In the genomic region with DNA sequence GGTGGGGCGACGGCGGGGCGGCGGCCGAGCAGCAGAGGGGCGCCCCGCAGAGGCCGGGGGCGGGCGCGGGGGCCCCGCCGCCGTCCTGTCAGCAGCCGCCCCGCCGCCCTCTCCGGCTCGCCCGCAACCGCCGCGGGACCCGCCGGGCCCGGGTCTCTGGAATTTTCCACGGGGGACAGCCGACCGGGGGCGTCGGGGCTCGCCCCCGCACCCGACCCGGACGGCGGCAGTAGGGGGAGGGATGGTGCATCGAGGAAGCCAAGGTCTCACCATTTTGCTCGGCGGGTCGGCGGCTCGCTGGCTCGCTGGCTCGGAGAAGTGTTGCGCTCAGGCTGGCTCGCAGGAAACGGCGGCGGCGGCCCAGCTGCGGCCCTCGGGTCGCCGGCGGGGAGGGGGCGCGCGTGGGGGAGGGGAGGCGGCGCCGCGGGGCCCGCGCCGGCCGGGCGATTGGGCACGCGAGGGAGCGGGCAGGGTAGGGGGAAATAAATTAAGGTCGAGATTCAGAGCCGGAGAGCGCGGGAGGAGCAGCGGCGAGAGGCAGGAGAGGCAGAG, we compare ENCODE assay signal across 8 cellular contexts. TPM values are rescaled to one million over a fixed set of nuclear protein-coding genes. Genes with fewer than 3 reads are reported as not detected.
A peak's percentile ranks its signal among the peaks of the same experiment; 100 is the strongest.
DNase-seq lines count a peak whose midpoint lies in the region; ATAC-seq and TF ChIP-seq lines count a peak whose summit lies in the region.

No MANE protein-coding gene starts in this region.

- H3K36me3 ChIP-seq in subcutaneous abdominal adipose tissue (ENCODE audit: control insufficient read depth in 5 of 5, insufficient read depth in 5 of 5, low read length in 5 of 5), result peaks cover 0 to 3% (median 0%) of the 10 kb centered on the region in 5 donors

- H3K4me3 ChIP-seq in subcutaneous abdominal adipose tissue (ENCODE audit: low read depth in 1 of 5, low read length in 5 of 5), result peak overlapping the region; percentile 85 to 98 (median 89)

- H3K27me3 Mint-ChIP-seq in endothelial cell (ENCODE audit: unreplicated experiment), result peaks cover 18% of the 10 kb centered on the region
- no peaks in the 10 kb centered on the region for H3K27me3 Mint-ChIP-seq in natural killer cell treated with Interleukin-12 subunit alpha and Interleukin-12 subunit beta and Interleukin-15 and Interleukin-18, amount 100 ng/mL, for 72 hours

- peak overlapping the region in 4 of 5 donors; percentile 65 to 89 (median 78) for H3K9ac ChIP-seq in subcutaneous abdominal adipose tissue (ENCODE audit: low read length in 5 of 5)

- no peaks in the 10 kb centered on the region for H3K9me3 Mint-ChIP-seq in endothelial cell (ENCODE audit: unreplicated experiment)
- H3K9me3 Mint-ChIP-seq in natural killer cell treated with Interleukin-12 subunit alpha and Interleukin-12 subunit beta and Interleukin-15 and Interleukin-18, amount 100 ng/mL, for 72 hours, result no peaks in the 10 kb centered on the region

- no peaks in the 10 kb centered on the region for H3K27me3 ChIP-seq in subcutaneous abdominal adipose tissue (ENCODE audit: control insufficient read depth in 5 of 5, insufficient read depth in 4 of 5, low read length in 5 of 5)

- peaks cover 15% of the 10 kb centered on the region for H3K4me1 Mint-ChIP-seq in endothelial cell (ENCODE audit: unreplicated experiment)
- H3K4me1 Mint-ChIP-seq in natural killer cell treated with Interleukin-12 subunit alpha and Interleukin-12 subunit beta and Interleukin-15 and Interleukin-18, amount 100 ng/mL, for 72 hours (ENCODE audit: low read depth in 2 of 2), result peaks cover 27 to 39% of the 10 kb centered on the region in 2 donors

- H3K4me3 Mint-ChIP-seq in endothelial cell (ENCODE audit: unreplicated experiment), result peak overlapping the region; percentile 88
- H3K4me3 Mint-ChIP-seq in natural killer cell treated with Interleukin-12 subunit alpha and Interleukin-12 subunit beta and Interleukin-15 and Interleukin-18, amount 100 ng/mL, for 72 hours, result peak overlapping the region; percentile 97

- peak; percentile 2 for ATAC-seq in GM19351 (IDR thresholded peaks at IDR 0.05; ENCODE audit: unreplicated experiment)
- ATAC-seq in natural killer cell treated with Interleukin-12 subunit alpha and Interleukin-12 subunit beta and Interleukin-15 and Interleukin-18, amount 100 ng/mL, for 72 hours, result peak; percentile 15 to 28

- TF ChIP-seq CTCF in endothelial cell (IDR thresholded peaks at IDR 0.05; ENCODE audit: unreplicated experiment), result no peak

- H3K27ac ChIP-seq in subcutaneous abdominal adipose tissue (ENCODE audit: low read depth, low read length), result peak overlapping the region; percentile 94

- H3K36me3 Mint-ChIP-seq in endothelial cell (ENCODE audit: low read depth, unreplicated experiment), result peaks cover 7% of the 10 kb centered on the region
- peaks cover 15% of the 10 kb centered on the region for H3K36me3 Mint-ChIP-seq in natural killer cell treated with Interleukin-12 subunit alpha and Interleukin-12 subunit beta and Interleukin-15 and Interleukin-18, amount 100 ng/mL, for 72 hours

- H3K4me1 ChIP-seq in subcutaneous abdominal adipose tissue (ENCODE audit: control insufficient read depth in 5 of 5, insufficient read depth in 5 of 5, low read length in 5 of 5), result peaks cover 5 to 61% (median 51%) of the 10 kb centered on the region in 5 donors

- no peaks in the 10 kb centered on the region for H3K9me3 ChIP-seq in subcutaneous abdominal adipose tissue (ENCODE audit: control insufficient read depth in 5 of 5, low read length in 5 of 5)

- in situ Hi-C loops in G401 (cut with HindIII; ENCODE audit: low sequenced_read_pairs), result no loop called here

- DNase-seq in AG20443 (ENCODE audit: low spot score) (peak; percentile 57), HT-29 (ENCODE audit: low spot score) (peak; percentile 4), endothelial cell (ENCODE audit: low spot score) (peak; percentile 57), G401 (ENCODE audit: low spot score) (no peak)
- DNase-seq in activated CD8-positive, alpha-beta memory T cell treated with anti-CD3 and anti-CD28 coated beads for 4 hours (ENCODE audit: low read depth in 2 of 2), result peak; percentile 18 to 31
- peak; percentile 72 for DNase-seq in natural killer cell treated with Interleukin-12 subunit alpha and Interleukin-12 subunit beta and Interleukin-15 and Interleukin-18, amount 100 ng/mL, for 72 hours (ENCODE audit: low spot score)

- peak overlapping the region; percentile 70 for H3K27ac Mint-ChIP-seq in endothelial cell (ENCODE audit: unreplicated experiment)
- H3K27ac Mint-ChIP-seq in natural killer cell treated with Interleukin-12 subunit alpha and Interleukin-12 subunit beta and Interleukin-15 and Interleukin-18, amount 100 ng/mL, for 72 hours, result peak overlapping the region in 1 of 2 donors; percentile 98

RNA-seq across cellular contexts. Expression of gene PPP3R1, which starts 0.4 kb away (rescaled TPM):
- total RNA-seq in HT-29 (2014; rRNA removed; shearing (Covaris generic)), result 6.4 and 8.9 TPM in 2 replicates
- 65.7 TPM for total RNA-seq in endothelial cell (ENCODE audit: unreplicated experiment)
- 10 to 100 TPM; 85.9 to 90.7 TPM for total RNA-seq in natural killer cell treated with Interleukin-12 subunit alpha and Interleukin-12 subunit beta and Interleukin-15 and Interleukin-18, amount 100 ng/mL, for 72 hours
- total RNA-seq in G401 (2014; rRNA removed; shearing (Covaris generic)), result 36.6 and 41.7 TPM in 2 replicates
